ENCODE assay signal across 24 cellular contexts in genomic region chr11:65104628-65105027, GRCh38. TPM values are rescaled to one million over a fixed set of nuclear protein-coding genes. Genes with fewer than 3 reads are reported as not detected.
DNase-seq lines count a peak whose midpoint lies in the region; ATAC-seq and TF ChIP-seq lines count a peak whose summit lies in the region.
"Had no signal": no experiment of that assay in that cellular context is flagged by ENCODE, and none has a peak within 500 bp of the region (broad histone marks: within the 10 kb centered on the region; RNA-seq: fewer than 3 reads in every experiment).

No MANE protein-coding gene starts in this region.

- 46 to 65% (median 52%) methylated on average over 4 of the region's 4 CpGs for WGBS in heart left ventricle, 4 donors

- H3K4me3 Mint-ChIP-seq in activated T-cell treated with anti-CD3 and anti-CD28 coated beads, Interleukin-2, amount 50 U/mL, for 24 hours: no peak overlapping the region
- H3K4me3 Mint-ChIP-seq in activated T-helper 17 cell treated with anti-CD3 and anti-CD28 coated beads, Interleukin-2, amount 50 U/mL, for 72 hours: no peak overlapping the region
- H3K4me3 Mint-ChIP-seq: CD4-positive, alpha-beta T cell; T-helper 2 cell treated with Interferon-gamma antibody and Interleukin-4, amounts not matched to agents 5 μg/mL and 100 μg/mL, for 36 hours had no signal

- no peaks in the 10 kb centered on the region for H3K9me3 ChIP-seq in heart left ventricle
- H3K9me3 ChIP-seq in skeletal muscle tissue (ENCODE audit: control insufficient read depth in 3 of 3, low read length in 3 of 3): no peaks in the 10 kb centered on the region
- H3K9me3 ChIP-seq: esophagus squamous epithelium, SJSA1 had no signal

- DNase-seq in activated T-cell treated with anti-CD3 and anti-CD28 coated beads, Interleukin-2, amount 50 U/mL, for 24 hours: no peak
- DNase-seq in activated T-cell treated with anti-CD3 and anti-CD28 coated beads for 4 hours (no peak), heart left ventricle (peak in 1 of 5 donors; percentile 12), NCI-H82 (lab: John Stamatoyannopoulos, UW) (no peak), NOMO-1 treated with DMSO at 0.1 percent for 48 hours (lab: John Stamatoyannopoulos, UW; ENCODE audit: unreplicated experiment) (no peak), middle frontal gyrus (ENCODE audit: extremely low spot score, low spot score) (no peak)
- DNase-seq: activated CD4-positive, CD25-positive, alpha-beta regulatory T cell; activated CD8-positive, alpha-beta memory T cell treated with anti-CD3 and anti-CD28 coated beads, Interleukin-2, amount 50 U/mL, for 4 hours; CD4-positive, alpha-beta T cell; central memory CD4-positive, alpha-beta T cell; DMS53; effector CD8-positive, alpha-beta T cell; esophagus squamous epithelium; mesenchymal stem cell; MM.1S; NCI-H1694; NCI-H446; OCI-M1; stimulated activated naive CD4-positive, alpha-beta T cell treated with Interleukin-2 at 50 U/mL for 16 hours had no signal

- H3K9ac ChIP-seq in skeletal muscle tissue (ENCODE audit: low read depth in 1 of 3, low read length in 3 of 3): peak overlapping the region in 2 of 3 donors; percentile 35 to 54

- peaks cover 75% of the 10 kb centered on the region for H3K36me3 Mint-ChIP-seq in activated T-cell treated with anti-CD3 and anti-CD28 coated beads, Interleukin-2, amount 50 U/mL, for 24 hours (ENCODE audit: low read depth)
- H3K36me3 Mint-ChIP-seq in activated T-helper 17 cell treated with anti-CD3 and anti-CD28 coated beads, Interleukin-2, amount 50 U/mL, for 72 hours (ENCODE audit: low read depth): peaks cover 44% of the 10 kb centered on the region

- no peak for ATAC-seq in activated T-helper 17 cell treated with anti-CD3 and anti-CD28 coated beads, Interleukin-2, amount 50 U/mL, for 72 hours (replicated peaks)
- peak in 2 of 4 donors; percentile 58 to 60 for ATAC-seq in heart left ventricle

- no peaks in the 10 kb centered on the region for H3K9me3 Mint-ChIP-seq in activated T-cell treated with anti-CD3 and anti-CD28 coated beads, Interleukin-2, amount 50 U/mL, for 24 hours
- no peaks in the 10 kb centered on the region for H3K9me3 Mint-ChIP-seq in activated T-helper 17 cell treated with anti-CD3 and anti-CD28 coated beads, Interleukin-2, amount 50 U/mL, for 72 hours
- H3K9me3 Mint-ChIP-seq: CD4-positive, alpha-beta T cell; T-helper 2 cell treated with Interferon-gamma antibody and Interleukin-4, amounts not matched to agents 5 μg/mL and 100 μg/mL, for 36 hours had no signal

- H3K4me3 ChIP-seq in heart left ventricle: no peak overlapping the region
- no peak overlapping the region for H3K4me3 ChIP-seq in skeletal muscle tissue (ENCODE audit: low read length in 3 of 3)
- H3K4me3 ChIP-seq: esophagus squamous epithelium, SJSA1 had no signal

- H3K27me3 Mint-ChIP-seq in activated T-cell treated with anti-CD3 and anti-CD28 coated beads, Interleukin-2, amount 50 U/mL, for 24 hours: no peaks in the 10 kb centered on the region
- no peaks in the 10 kb centered on the region for H3K27me3 Mint-ChIP-seq in activated T-helper 17 cell treated with anti-CD3 and anti-CD28 coated beads, Interleukin-2, amount 50 U/mL, for 72 hours
- H3K27me3 Mint-ChIP-seq: CD4-positive, alpha-beta T cell had no signal

- H3K27ac ChIP-seq in heart left ventricle: peak overlapping the region; percentile 21 to 87 (median 76)
- no peak overlapping the region for H3K27ac ChIP-seq in skeletal muscle tissue (ENCODE audit: low read depth, low read length)
- H3K27ac ChIP-seq: HL-60, SJSA1 had no signal

- H3K36me3 ChIP-seq in heart left ventricle: peaks cover 0 to 43% (median 26%) of the 10 kb centered on the region in 9 donors
- peaks cover 16 to 23% (median 22%) of the 10 kb centered on the region in 3 donors for H3K36me3 ChIP-seq in skeletal muscle tissue (ENCODE audit: control insufficient read depth in 3 of 3, insufficient read depth in 3 of 3, low read length in 3 of 3)

- peaks cover 15% of the 10 kb centered on the region for H3K4me1 Mint-ChIP-seq in activated T-cell treated with anti-CD3 and anti-CD28 coated beads, Interleukin-2, amount 50 U/mL, for 24 hours (ENCODE audit: low read depth)
- peaks cover 4% of the 10 kb centered on the region for H3K4me1 Mint-ChIP-seq in activated T-helper 17 cell treated with anti-CD3 and anti-CD28 coated beads, Interleukin-2, amount 50 U/mL, for 72 hours

- intact Hi-C loops in heart left ventricle (cut with DNase I): loop anchor here in 1 of 10 donors (10.0 kb wide), 1 partner anchor 190 kb away; the partner anchor contains the start of gene ATG2A

- TF ChIP-seq CTCF in heart left ventricle (IDR thresholded peaks at IDR 0.05): no peak

- peaks cover 0 to 50% (median 32%) of the 10 kb centered on the region in 12 donors for H3K4me1 ChIP-seq in heart left ventricle
- H3K4me1 ChIP-seq in skeletal muscle tissue (ENCODE audit: control insufficient read depth in 3 of 3, insufficient read depth in 3 of 3, low read length in 3 of 3): peaks cover 9 to 29% (median 22%) of the 10 kb centered on the region in 3 donors

- no peak for TF ChIP-seq POLR2A in heart left ventricle (IDR thresholded peaks at IDR 0.05)

- H3K27me3 ChIP-seq in heart left ventricle (no peaks in the 10 kb centered on the region), skeletal muscle tissue (ENCODE audit: control insufficient read depth in 3 of 3, insufficient read depth in 3 of 3, low read length in 3 of 3) (no peaks in the 10 kb centered on the region)
- H3K27me3 ChIP-seq: esophagus squamous epithelium, SJSA1 had no signal

- H3K27ac Mint-ChIP-seq in activated T-cell treated with anti-CD3 and anti-CD28 coated beads, Interleukin-2, amount 50 U/mL, for 24 hours: peak overlapping the region; percentile 18
- H3K27ac Mint-ChIP-seq in activated T-helper 17 cell treated with anti-CD3 and anti-CD28 coated beads, Interleukin-2, amount 50 U/mL, for 72 hours: peak overlapping the region; percentile 78
- H3K27ac Mint-ChIP-seq: CD4-positive, alpha-beta T cell; T-helper 2 cell treated with Interferon-gamma antibody and Interleukin-4, amounts not matched to agents 5 μg/mL and 100 μg/mL, for 36 hours had no signal

RNA-seq across cellular contexts. Expression of gene TM7SF2, which starts 7.0 kb away (rescaled TPM):
- 10 to 100 TPM; 19.7 to 20.1 TPM for total RNA-seq in activated T-helper 17 cell treated with anti-CD3 and anti-CD28 coated beads, Interleukin-2, amount 50 U/mL, for 72 hours
- total RNA-seq in heart left ventricle (100 to 1,000 TPM in 3 of 9 donors, 10 to 100 TPM in 6; 25.1 to 752 (median 78.6) TPM), skeletal muscle tissue (8.4 TPM)
- 10 to 100 TPM; 17.6 to 59.9 TPM for polyA plus RNA-seq in heart left ventricle

RNA-seq across cellular contexts. Expression of gene VPS51, which starts 8.6 kb away (rescaled TPM):
- total RNA-seq in activated T-helper 17 cell treated with anti-CD3 and anti-CD28 coated beads, Interleukin-2, amount 50 U/mL, for 72 hours: 10 to 100 TPM; 71.8 to 80.6 TPM
- total RNA-seq in heart left ventricle (100 to 1,000 TPM in 6 of 9 donors, 10 to 100 TPM in 3; 78.4 to 165 (median 106) TPM), skeletal muscle tissue (166 TPM)
- 10 to 100 TPM; 94.2 to 94.3 TPM for polyA plus RNA-seq in heart left ventricle

RNA-seq across cellular contexts. Expression of gene ZNHIT2, which starts 12.9 kb away (rescaled TPM):
- total RNA-seq in activated T-helper 17 cell treated with anti-CD3 and anti-CD28 coated beads, Interleukin-2, amount 50 U/mL, for 72 hours: 10 to 100 TPM in 1 of 2 donors, 1 to 10 TPM in 1; 6.3 to 10.0 TPM
- total RNA-seq in heart left ventricle (10 to 100 TPM in 1 of 9 donors, 1 to 10 TPM in 8; 5.5 to 14.3 (median 7.3) TPM), skeletal muscle tissue (4.2 TPM)
- polyA plus RNA-seq in heart left ventricle: 10 to 100 TPM; 12.4 to 15.5 TPM

RNA-seq across cellular contexts. Expression of gene FAU, which starts 17.3 kb away (rescaled TPM):
- total RNA-seq in activated T-helper 17 cell treated with anti-CD3 and anti-CD28 coated beads, Interleukin-2, amount 50 U/mL, for 72 hours: 100 to 1,000 TPM; 929 to 948 TPM
- total RNA-seq in heart left ventricle (100 to 1,000 TPM; 388 to 652 (median 636) TPM), skeletal muscle tissue (292 TPM)
- polyA plus RNA-seq in heart left ventricle: 1,000 to 10,000 TPM in 1 of 2 donors, 100 to 1,000 TPM in 1; 973 to 1,119 TPM

RNA-seq across cellular contexts. Expression of gene MRPL49, which starts 17.5 kb away (rescaled TPM):
- total RNA-seq in activated T-helper 17 cell treated with anti-CD3 and anti-CD28 coated beads, Interleukin-2, amount 50 U/mL, for 72 hours: 10 to 100 TPM; 61.7 to 87.7 TPM
- total RNA-seq in heart left ventricle: 10 to 100 TPM; 33.1 to 66.6 (median 42.1) TPM
- polyA plus RNA-seq in heart left ventricle: 10 to 100 TPM; 13.7 to 59.2 TPM
- 21.4 TPM for total RNA-seq in skeletal muscle tissue
